8 cellular contexts compared by ENCODE assay signal in genomic region chr12:95790025-95790911, GRCh38. TPM values are rescaled to one million over a fixed set of nuclear protein-coding genes. Genes with fewer than 3 reads are reported as not detected.
A peak's percentile ranks its signal among the peaks of the same experiment; 100 is the strongest.
DNase-seq lines count a peak whose midpoint lies in the region; ATAC-seq and TF ChIP-seq lines count a peak whose summit lies in the region.

Gene NTN4 (minus strand): TSS chr12:95790764. CDS start chr12:95790309, 455 bp downstream.

- H3K9me3 ChIP-seq in SU-DHL-6 (ENCODE audit: insufficient read depth, low read length): no peaks in the 10 kb centered on the region

- no peaks in the 10 kb centered on the region for H3K36me3 ChIP-seq in SU-DHL-6 (ENCODE audit: low read length)

- no peaks in the 10 kb centered on the region for H3K79me2 ChIP-seq in SU-DHL-6 (ENCODE audit: insufficient read depth, low read length)

- H3K4me2 ChIP-seq in SU-DHL-6 (ENCODE audit: low read depth, low read length, poor library complexity, severe bottlenecking): peak within 1 kb of the TSS; percentile 51

- H3K9me3 Mint-ChIP-seq in HFFc6 (no peaks in the 10 kb centered on the region), chondrocyte (ENCODE audit: low read depth) (no peaks in the 10 kb centered on the region)
- no peaks in the 10 kb centered on the region for H3K9me3 Mint-ChIP-seq in stimulated activated memory B cell treated with anti-CD40 and anti-IgM and Interleukin-4, amounts not matched to agents 10 μg/mL and 1 μg/mL and 100 μg/mL, for 72 hours

- H3K36me3 Mint-ChIP-seq in HFFc6 (ENCODE audit: low read depth) (peaks cover 17% of the 10 kb centered on the region), chondrocyte (ENCODE audit: low read depth) (peaks cover 16% of the 10 kb centered on the region)
- no peaks in the 10 kb centered on the region for H3K36me3 Mint-ChIP-seq in stimulated activated memory B cell treated with anti-CD40 and anti-IgM and Interleukin-4, amounts not matched to agents 10 μg/mL and 1 μg/mL and 100 μg/mL, for 72 hours

- no peaks in the 10 kb centered on the region for H3F3A ChIP-seq in SU-DHL-6 (ENCODE audit: insufficient read depth)

- peak; percentile 80 for ATAC-seq in left lobe of liver
- ATAC-seq in stimulated activated memory B cell treated with anti-CD40 and anti-IgM and Interleukin-4, amounts not matched to agents 10 μg/mL and 1 μg/mL and 100 μg/mL, for 72 hours: peak; percentile 59
- ATAC-seq in HG03469 (IDR thresholded peaks at IDR 0.05; ENCODE audit: unreplicated experiment): no peak
- no peak for ATAC-seq in HG03439 (IDR thresholded peaks at IDR 0.05; ENCODE audit: unreplicated experiment)

- H3K4me1 Mint-ChIP-seq in HFFc6 (ENCODE audit: low read depth) (peaks cover 42% of the 10 kb centered on the region), chondrocyte (ENCODE audit: low read depth) (peaks cover 57% of the 10 kb centered on the region)
- peaks cover 16% of the 10 kb centered on the region for H3K4me1 Mint-ChIP-seq in stimulated activated memory B cell treated with anti-CD40 and anti-IgM and Interleukin-4, amounts not matched to agents 10 μg/mL and 1 μg/mL and 100 μg/mL, for 72 hours

- H3K9me2 ChIP-seq in SU-DHL-6 (replicated peaks; ENCODE audit: insufficient read depth, low read length): no peaks in the 10 kb centered on the region

- TF ChIP-seq CTCF in HFFc6 (IDR thresholded peaks at IDR 0.05) (no peak), SU-DHL-6 (IDR thresholded peaks at IDR 0.05; ENCODE audit: insufficient read depth, low read length, poor library complexity, severe bottlenecking) (no peak), chondrocyte (IDR thresholded peaks at IDR 0.05) (no peak)

- peaks cover 8% of the 10 kb centered on the region for H3K27me3 Mint-ChIP-seq in HFFc6 (ENCODE audit: insufficient read depth)
- no peaks in the 10 kb centered on the region for H3K27me3 Mint-ChIP-seq in chondrocyte (ENCODE audit: low read depth)
- peaks cover 32% of the 10 kb centered on the region for H3K27me3 Mint-ChIP-seq in stimulated activated memory B cell treated with anti-CD40 and anti-IgM and Interleukin-4, amounts not matched to agents 10 μg/mL and 1 μg/mL and 100 μg/mL, for 72 hours

- H3K4me3 ChIP-seq in SU-DHL-6 (ENCODE audit: insufficient read depth, low read length, poor library complexity, severe bottlenecking): peak within 1 kb of the TSS; percentile 22

- H3K27me3 ChIP-seq in SU-DHL-6 (ENCODE audit: low read length): no peaks in the 10 kb centered on the region

- H3K27ac Mint-ChIP-seq in HFFc6 (peak within 1 kb of the TSS; percentile 85), chondrocyte (ENCODE audit: unreplicated experiment) (peak within 1 kb of the TSS; percentile 94)
- peak within 1 kb of the TSS; percentile 8 for H3K27ac Mint-ChIP-seq in stimulated activated memory B cell treated with anti-CD40 and anti-IgM and Interleukin-4, amounts not matched to agents 10 μg/mL and 1 μg/mL and 100 μg/mL, for 72 hours

- peak; percentile 83 for DNase-seq in EH (ENCODE audit: low read depth)
- peak; percentile 33 for DNase-seq in HFFc6
- DNase-seq in chondrocyte (ENCODE audit: low spot score): no peak
- DNase-seq in left lobe of liver (ENCODE audit: low spot score): peak; percentile 76

- no peak within 1 kb of the TSS for H2AFZ ChIP-seq in SU-DHL-6 (ENCODE audit: low read depth, low read length, severe bottlenecking)

- H3K9ac ChIP-seq in SU-DHL-6 (ENCODE audit: low read length): no peak within 1 kb of the TSS

- no peaks in the 10 kb centered on the region for H4K20me1 ChIP-seq in SU-DHL-6 (ENCODE audit: low read depth, low read length)

- H3K4me3 Mint-ChIP-seq in HFFc6 (peak within 1 kb of the TSS; percentile 89), chondrocyte (ENCODE audit: unreplicated experiment) (peak within 1 kb of the TSS; percentile 89)
- peak within 1 kb of the TSS; percentile 76 for H3K4me3 Mint-ChIP-seq in stimulated activated memory B cell treated with anti-CD40 and anti-IgM and Interleukin-4, amounts not matched to agents 10 μg/mL and 1 μg/mL and 100 μg/mL, for 72 hours

- no peak within 1 kb of the TSS for H3K27ac ChIP-seq in SU-DHL-6 (ENCODE audit: low read depth, low read length)

RNA-seq across cellular contexts. Expression of gene NTN4, which starts in this region (rescaled TPM):
- total RNA-seq in HFFc6 (2021; fragmentation: NEBNext Ultra II Directional; extraction: Animal tissue kit (Norgen Biotek cat#: 25700)): 100 to 1,000 TPM in 3 of 6 experiments, 10 to 100 TPM in 3; 51.3 to 117 (median 101) TPM
- 179 to 336 TPM (median 336 TPM) in 3 replicates for total RNA-seq in chondrocyte
- 20.7 TPM for total RNA-seq in left lobe of liver

Comparison
In these comparisons a context has a peak if more than half of its experiments do, and no peak if none do; other contexts are left out.
1. H3K27ac Mint-ChIP-seq: peak in every context shown above with its lines; median percentile 94 in chondrocyte; 85 in HFFc6; 8 in stimulated activated memory B cell treated with anti-CD40 and anti-IgM and Interleukin-4, amounts not matched to agents 10 μg/mL and 1 μg/mL and 100 μg/mL, for 72 hours.
2. ATAC-seq: peak in left lobe of liver (single experiment) and stimulated activated memory B cell treated with anti-CD40 and anti-IgM and Interleukin-4, amounts not matched to agents 10 μg/mL and 1 μg/mL and 100 μg/mL, for 72 hours (single experiment); none in HG03469 (single experiment) and HG03439 (single experiment).
3. Peak in every context shown above with its lines, with median percentiles within 50 percentile points of each other: H3K4me3 Mint-ChIP-seq.